ENCODE assay signal across 1 cellular context in genomic region chrX:78712381-78712780, GRCh38.
TF ChIP-seq lines count a peak whose summit lies in the region.

No MANE protein-coding gene starts in this region.

TF ChIP-seq in HepG2, 621 proteins besides CTCF, POLR2A, EP300 and RAD21 (continued from another document):
- TF ChIP-seq, protein P1, sequence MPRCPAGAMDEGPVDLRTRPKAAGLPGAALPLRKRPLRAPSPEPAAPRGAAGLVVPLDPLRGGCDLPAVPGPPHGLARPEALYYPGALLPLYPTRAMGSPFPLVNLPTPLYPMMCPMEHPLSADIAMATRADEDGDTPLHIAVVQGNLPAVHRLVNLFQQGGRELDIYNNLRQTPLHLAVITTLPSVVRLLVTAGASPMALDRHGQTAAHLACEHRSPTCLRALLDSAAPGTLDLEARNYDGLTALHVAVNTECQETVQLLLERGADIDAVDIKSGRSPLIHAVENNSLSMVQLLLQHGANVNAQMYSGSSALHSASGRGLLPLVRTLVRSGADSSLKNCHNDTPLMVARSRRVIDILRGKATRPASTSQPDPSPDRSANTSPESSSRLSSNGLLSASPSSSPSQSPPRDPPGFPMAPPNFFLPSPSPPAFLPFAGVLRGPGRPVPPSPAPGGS (CRISPR knock-in tag; IDR thresholded peaks at IDR 0.05), result no peak
- TF ChIP-seq MEF2D (CRISPR knock-in tag; IDR thresholded peaks at IDR 0.05), result no peak
- TF ChIP-seq KDM5A (IDR thresholded peaks at IDR 0.05; ENCODE audit: borderline replicate concordance, low read length), result no peak
- TF ChIP-seq ZBTB25 (CRISPR knock-in tag; IDR thresholded peaks at IDR 0.05), result no peak
- no peak for TF ChIP-seq ZNF256 (CRISPR knock-in tag; conservative IDR thresholded peaks at IDR 0.05)
- TF ChIP-seq ZNF564 (CRISPR knock-in tag; IDR thresholded peaks at IDR 0.05), result no peak
- TF ChIP-seq ZNF614 (CRISPR knock-in tag; IDR thresholded peaks at IDR 0.05; ENCODE audit: borderline replicate concordance), result no peak
- TF ChIP-seq, protein P2, sequence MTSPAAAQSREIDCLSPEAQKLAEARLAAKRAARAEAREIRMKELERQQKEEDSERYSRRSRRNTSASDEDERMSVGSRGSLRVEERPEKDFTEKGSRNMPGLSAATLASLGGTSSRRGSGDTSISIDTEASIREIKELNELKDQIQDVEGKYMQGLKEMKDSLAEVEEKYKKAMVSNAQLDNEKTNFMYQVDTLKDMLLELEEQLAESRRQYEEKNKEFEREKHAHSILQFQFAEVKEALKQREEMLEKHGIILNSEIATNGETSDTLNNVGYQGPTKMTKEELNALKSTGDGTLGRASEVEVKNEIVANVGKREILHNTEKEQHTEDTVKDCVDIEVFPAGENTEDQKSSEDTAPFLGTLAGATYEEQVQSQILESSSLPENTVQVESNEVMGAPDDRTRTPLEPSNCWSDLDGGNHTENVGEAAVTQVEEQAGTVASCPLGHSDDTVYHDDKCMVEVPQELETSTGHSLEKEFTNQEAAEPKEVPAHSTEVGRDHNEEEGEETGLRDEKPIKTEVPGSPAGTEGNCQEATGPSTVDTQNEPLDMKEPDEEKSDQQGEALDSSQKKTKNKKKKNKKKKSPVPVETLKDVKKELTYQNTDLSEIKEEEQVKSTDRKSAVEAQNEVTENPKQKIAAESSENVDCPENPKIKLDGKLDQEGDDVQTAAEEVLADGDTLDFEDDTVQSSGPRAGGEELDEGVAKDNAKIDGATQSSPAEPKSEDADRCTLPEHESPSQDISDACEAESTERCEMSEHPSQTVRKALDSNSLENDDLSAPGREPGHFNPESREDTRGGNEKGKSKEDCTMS (CRISPR knock-in tag; conservative IDR thresholded peaks at IDR 0.05), result no peak
